In the genomic region with DNA sequence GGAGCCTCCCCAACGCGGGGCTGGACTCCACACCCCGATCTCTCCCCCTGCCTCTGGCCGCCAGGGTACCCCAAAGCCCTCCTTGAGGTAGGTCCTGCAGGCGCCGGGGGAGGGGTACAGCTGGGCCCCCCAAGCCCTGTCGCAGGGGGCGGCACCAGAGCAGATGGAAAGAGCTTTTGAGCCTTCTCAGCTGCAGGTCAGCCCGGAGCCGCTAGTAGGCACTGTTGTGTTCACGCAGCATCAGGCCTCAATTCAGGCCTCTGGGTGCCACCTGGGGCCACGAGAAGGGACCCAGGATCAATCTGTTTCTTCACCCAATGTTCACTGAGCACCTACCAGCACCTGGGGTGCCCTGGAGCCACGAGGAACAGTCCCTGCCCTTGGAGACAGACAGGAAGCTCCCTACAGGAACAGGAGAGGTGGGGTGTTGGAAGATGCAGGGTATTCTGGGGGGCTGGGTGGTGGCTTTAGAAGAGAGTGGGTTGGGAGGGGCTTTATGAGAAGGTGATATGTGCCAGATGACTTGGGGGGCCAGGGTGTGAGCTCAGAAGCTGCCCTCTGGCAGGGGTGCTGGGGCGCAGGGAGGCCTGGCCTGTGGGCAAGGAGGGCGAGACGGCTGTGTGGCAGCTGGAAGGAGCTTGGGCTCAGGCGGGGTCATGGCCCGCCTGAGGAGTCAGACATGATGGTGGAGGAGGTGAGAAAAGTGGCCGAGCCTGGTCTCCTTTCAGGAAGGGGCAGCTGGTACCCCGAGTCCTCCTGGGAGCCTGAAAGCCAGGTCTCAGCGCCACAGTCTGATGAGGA, we compare ENCODE assay signal across 1 cellular context.
A peak's percentile ranks its signal among the peaks of the same experiment; 100 is the strongest.
TF ChIP-seq lines count a peak whose summit lies in the region.

No MANE protein-coding gene starts in this region.

TF ChIP-seq in HepG2, 621 proteins besides CTCF, POLR2A, EP300 and RAD21 (continued from another document and continues in another):
- TF ChIP-seq HDAC2 (CRISPR knock-in tag; IDR thresholded peaks at IDR 0.05) (0 out of 2 replicates have a peak, but pooled peaks have one; percentile 43), ZNF616 (CRISPR knock-in tag; IDR thresholded peaks at IDR 0.05; ENCODE audit: low read depth) (peak; percentile 51; the same call in 1 of the 2 replicates), ZNF207 (IDR thresholded peaks at IDR 0.05; ENCODE audit: borderline replicate concordance) (no peak), ZNF24 (IDR thresholded peaks at IDR 0.05) (no peak), KLF12 (CRISPR knock-in tag; IDR thresholded peaks at IDR 0.05; ENCODE audit: borderline replicate concordance) (0 out of 2 replicates have a peak, but pooled peaks have one; percentile 21), ZNF678 (CRISPR knock-in tag; IDR thresholded peaks at IDR 0.05) (no peak), TAF15 (IDR thresholded peaks at IDR 0.05; ENCODE audit: low read depth, low read length, poor library complexity, severe bottlenecking) (no peak), SAP130 (CRISPR knock-in tag; IDR thresholded peaks at IDR 0.05; ENCODE audit: low read depth) (peak; percentile 36; the same call in 1 of the 2 replicates), KDM2A (CRISPR knock-in tag; IDR thresholded peaks at IDR 0.05; ENCODE audit: borderline replicate concordance, low read depth) (peak; percentile 32), NFKB2 (CRISPR knock-in tag; IDR thresholded peaks at IDR 0.05; ENCODE audit: borderline replicate concordance) (peak; percentile 47; the same call in 1 of the 2 replicates), ZFY (CRISPR knock-in tag; IDR thresholded peaks at IDR 0.05) (peak; percentile 61; the same call in 1 of the 2 replicates), ZFX (CRISPR knock-in tag; IDR thresholded peaks at IDR 0.05; ENCODE audit: low read depth) (peak; percentile 60), ZNF143 (CRISPR knock-in tag; IDR thresholded peaks at IDR 0.05) (0 out of 2 replicates have a peak, but pooled peaks have one; percentile 35), FOXC1 (CRISPR knock-in tag; IDR thresholded peaks at IDR 0.05; ENCODE audit: borderline replicate concordance) (0 out of 2 replicates have a peak, but pooled peaks have one; percentile 11), PHF5A (CRISPR knock-in tag; IDR thresholded peaks at IDR 0.05; ENCODE audit: low read depth, unreplicated experiment) (no peak), NFE2 (CRISPR knock-in tag; IDR thresholded peaks at IDR 0.05) (no peak), ZNF33B (CRISPR knock-in tag; IDR thresholded peaks at IDR 0.05) (0 out of 2 replicates have a peak, but pooled peaks have one; percentile 75), TEAD3 (CRISPR knock-in tag; optimal IDR thresholded peaks at IDR 0.05; ENCODE audit: borderline replicate concordance) (peak; percentile 8), ZNF883 (CRISPR knock-in tag; IDR thresholded peaks at IDR 0.05; ENCODE audit: not compliant biosample characterization) (peak; percentile 63), ZFP90 (CRISPR knock-in tag; IDR thresholded peaks at IDR 0.05; ENCODE audit: borderline replicate concordance) (0 out of 2 replicates have a peak, but pooled peaks have one; percentile 45), ZNF614 (CRISPR knock-in tag; IDR thresholded peaks at IDR 0.05; ENCODE audit: borderline replicate concordance) (peak; percentile 42; the same call in 1 of the 2 replicates), MEIS1 (CRISPR knock-in tag; IDR thresholded peaks at IDR 0.05; ENCODE audit: borderline replicate concordance) (0 out of 2 replicates have a peak, but pooled peaks have one; percentile 18), ZNF766 (CRISPR knock-in tag; IDR thresholded peaks at IDR 0.05; ENCODE audit: borderline replicate concordance) (0 out of 2 replicates have a peak, but pooled peaks have one; percentile 26), ZNF317 (CRISPR knock-in tag; IDR thresholded peaks at IDR 0.05) (0 out of 2 replicates have a peak, but pooled peaks have one; percentile 53)
- TF ChIP-seq, protein P1, sequence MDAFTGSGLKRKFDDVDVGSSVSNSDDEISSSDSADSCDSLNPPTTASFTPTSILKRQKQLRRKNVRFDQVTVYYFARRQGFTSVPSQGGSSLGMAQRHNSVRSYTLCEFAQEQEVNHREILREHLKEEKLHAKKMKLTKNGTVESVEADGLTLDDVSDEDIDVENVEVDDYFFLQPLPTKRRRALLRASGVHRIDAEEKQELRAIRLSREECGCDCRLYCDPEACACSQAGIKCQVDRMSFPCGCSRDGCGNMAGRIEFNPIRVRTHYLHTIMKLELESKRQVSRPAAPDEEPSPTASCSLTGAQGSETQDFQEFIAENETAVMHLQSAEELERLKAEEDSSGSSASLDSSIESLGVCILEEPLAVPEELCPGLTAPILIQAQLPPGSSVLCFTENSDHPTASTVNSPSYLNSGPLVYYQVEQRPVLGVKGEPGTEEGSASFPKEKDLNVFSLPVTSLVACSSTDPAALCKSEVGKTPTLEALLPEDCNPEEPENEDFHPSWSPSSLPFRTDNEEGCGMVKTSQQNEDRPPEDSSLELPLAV (CRISPR knock-in tag; conservative IDR thresholded peaks at IDR 0.05; ENCODE audit: low read depth): no peak
- TF ChIP-seq, protein P2, sequence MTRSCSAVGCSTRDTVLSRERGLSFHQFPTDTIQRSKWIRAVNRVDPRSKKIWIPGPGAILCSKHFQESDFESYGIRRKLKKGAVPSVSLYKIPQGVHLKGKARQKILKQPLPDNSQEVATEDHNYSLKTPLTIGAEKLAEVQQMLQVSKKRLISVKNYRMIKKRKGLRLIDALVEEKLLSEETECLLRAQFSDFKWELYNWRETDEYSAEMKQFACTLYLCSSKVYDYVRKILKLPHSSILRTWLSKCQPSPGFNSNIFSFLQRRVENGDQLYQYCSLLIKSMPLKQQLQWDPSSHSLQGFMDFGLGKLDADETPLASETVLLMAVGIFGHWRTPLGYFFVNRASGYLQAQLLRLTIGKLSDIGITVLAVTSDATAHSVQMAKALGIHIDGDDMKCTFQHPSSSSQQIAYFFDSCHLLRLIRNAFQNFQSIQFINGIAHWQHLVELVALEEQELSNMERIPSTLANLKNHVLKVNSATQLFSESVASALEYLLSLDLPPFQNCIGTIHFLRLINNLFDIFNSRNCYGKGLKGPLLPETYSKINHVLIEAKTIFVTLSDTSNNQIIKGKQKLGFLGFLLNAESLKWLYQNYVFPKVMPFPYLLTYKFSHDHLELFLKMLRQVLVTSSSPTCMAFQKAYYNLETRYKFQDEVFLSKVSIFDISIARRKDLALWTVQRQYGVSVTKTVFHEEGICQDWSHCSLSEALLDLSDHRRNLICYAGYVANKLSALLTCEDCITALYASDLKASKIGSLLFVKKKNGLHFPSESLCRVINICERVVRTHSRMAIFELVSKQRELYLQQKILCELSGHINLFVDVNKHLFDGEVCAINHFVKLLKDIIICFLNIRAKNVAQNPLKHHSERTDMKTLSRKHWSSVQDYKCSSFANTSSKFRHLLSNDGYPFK (CRISPR knock-in tag; IDR thresholded peaks at IDR 0.05; ENCODE audit: borderline replicate concordance): 0 out of 2 replicates have a peak, but pooled peaks have one; percentile 9
- TF ChIP-seq, protein P3, sequence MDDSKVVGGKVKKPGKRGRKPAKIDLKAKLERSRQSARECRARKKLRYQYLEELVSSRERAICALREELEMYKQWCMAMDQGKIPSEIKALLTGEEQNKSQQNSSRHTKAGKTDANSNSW (CRISPR knock-in tag; IDR thresholded peaks at IDR 0.05; ENCODE audit: borderline replicate concordance): 0 out of 2 replicates have a peak, but pooled peaks have one; percentile 44
- TF ChIP-seq, protein P4, sequence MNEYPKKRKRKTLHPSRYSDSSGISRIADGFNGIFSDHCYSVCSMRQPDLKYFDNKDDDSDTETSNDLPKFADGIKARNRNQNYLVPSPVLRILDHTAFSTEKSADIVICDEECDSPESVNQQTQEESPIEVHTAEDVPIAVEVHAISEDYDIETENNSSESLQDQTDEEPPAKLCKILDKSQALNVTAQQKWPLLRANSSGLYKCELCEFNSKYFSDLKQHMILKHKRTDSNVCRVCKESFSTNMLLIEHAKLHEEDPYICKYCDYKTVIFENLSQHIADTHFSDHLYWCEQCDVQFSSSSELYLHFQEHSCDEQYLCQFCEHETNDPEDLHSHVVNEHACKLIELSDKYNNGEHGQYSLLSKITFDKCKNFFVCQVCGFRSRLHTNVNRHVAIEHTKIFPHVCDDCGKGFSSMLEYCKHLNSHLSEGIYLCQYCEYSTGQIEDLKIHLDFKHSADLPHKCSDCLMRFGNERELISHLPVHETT (CRISPR knock-in tag; conservative IDR thresholded peaks at IDR 0.05): no peak
- TF ChIP-seq, protein P5, sequence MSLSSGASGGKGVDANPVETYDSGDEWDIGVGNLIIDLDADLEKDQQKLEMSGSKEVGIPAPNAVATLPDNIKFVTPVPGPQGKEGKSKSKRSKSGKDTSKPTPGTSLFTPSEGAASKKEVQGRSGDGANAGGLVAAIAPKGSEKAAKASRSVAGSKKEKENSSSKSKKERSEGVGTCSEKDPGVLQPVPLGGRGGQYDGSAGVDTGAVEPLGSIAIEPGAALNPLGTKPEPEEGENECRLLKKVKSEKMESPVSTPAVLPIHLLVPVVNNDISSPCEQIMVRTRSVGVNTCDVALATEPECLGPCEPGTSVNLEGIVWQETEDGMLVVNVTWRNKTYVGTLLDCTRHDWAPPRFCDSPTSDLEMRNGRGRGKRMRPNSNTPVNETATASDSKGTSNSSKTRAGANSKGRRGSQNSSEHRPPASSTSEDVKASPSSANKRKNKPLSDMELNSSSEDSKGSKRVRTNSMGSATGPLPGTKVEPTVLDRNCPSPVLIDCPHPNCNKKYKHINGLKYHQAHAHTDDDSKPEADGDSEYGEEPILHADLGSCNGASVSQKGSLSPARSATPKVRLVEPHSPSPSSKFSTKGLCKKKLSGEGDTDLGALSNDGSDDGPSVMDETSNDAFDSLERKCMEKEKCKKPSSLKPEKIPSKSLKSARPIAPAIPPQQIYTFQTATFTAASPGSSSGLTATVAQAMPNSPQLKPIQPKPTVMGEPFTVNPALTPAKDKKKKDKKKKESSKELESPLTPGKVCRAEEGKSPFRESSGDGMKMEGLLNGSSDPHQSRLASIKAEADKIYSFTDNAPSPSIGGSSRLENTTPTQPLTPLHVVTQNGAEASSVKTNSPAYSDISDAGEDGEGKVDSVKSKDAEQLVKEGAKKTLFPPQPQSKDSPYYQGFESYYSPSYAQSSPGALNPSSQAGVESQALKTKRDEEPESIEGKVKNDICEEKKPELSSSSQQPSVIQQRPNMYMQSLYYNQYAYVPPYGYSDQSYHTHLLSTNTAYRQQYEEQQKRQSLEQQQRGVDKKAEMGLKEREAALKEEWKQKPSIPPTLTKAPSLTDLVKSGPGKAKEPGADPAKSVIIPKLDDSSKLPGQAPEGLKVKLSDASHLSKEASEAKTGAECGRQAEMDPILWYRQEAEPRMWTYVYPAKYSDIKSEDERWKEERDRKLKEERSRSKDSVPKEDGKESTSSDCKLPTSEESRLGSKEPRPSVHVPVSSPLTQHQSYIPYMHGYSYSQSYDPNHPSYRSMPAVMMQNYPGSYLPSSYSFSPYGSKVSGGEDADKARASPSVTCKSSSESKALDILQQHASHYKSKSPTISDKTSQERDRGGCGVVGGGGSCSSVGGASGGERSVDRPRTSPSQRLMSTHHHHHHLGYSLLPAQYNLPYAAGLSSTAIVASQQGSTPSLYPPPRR (CRISPR knock-in tag; IDR thresholded peaks at IDR 0.05; ENCODE audit: borderline replicate concordance): 0 out of 2 replicates have a peak, but pooled peaks have one; percentile 21
- TF ChIP-seq, protein P6, sequence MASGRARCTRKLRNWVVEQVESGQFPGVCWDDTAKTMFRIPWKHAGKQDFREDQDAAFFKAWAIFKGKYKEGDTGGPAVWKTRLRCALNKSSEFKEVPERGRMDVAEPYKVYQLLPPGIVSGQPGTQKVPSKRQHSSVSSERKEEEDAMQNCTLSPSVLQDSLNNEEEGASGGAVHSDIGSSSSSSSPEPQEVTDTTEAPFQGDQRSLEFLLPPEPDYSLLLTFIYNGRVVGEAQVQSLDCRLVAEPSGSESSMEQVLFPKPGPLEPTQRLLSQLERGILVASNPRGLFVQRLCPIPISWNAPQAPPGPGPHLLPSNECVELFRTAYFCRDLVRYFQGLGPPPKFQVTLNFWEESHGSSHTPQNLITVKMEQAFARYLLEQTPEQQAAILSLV (CRISPR knock-in tag; IDR thresholded peaks at IDR 0.05; ENCODE audit: borderline replicate concordance): no peak
- TF ChIP-seq, protein P7, sequence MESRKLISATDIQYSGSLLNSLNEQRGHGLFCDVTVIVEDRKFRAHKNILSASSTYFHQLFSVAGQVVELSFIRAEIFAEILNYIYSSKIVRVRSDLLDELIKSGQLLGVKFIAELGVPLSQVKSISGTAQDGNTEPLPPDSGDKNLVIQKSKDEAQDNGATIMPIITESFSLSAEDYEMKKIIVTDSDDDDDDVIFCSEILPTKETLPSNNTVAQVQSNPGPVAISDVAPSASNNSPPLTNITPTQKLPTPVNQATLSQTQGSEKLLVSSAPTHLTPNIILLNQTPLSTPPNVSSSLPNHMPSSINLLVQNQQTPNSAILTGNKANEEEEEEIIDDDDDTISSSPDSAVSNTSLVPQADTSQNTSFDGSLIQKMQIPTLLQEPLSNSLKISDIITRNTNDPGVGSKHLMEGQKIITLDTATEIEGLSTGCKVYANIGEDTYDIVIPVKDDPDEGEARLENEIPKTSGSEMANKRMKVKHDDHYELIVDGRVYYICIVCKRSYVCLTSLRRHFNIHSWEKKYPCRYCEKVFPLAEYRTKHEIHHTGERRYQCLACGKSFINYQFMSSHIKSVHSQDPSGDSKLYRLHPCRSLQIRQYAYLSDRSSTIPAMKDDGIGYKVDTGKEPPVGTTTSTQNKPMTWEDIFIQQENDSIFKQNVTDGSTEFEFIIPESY (CRISPR knock-in tag; IDR thresholded peaks at IDR 0.05): peak; percentile 71; the same call in 1 of the 2 replicates
- TF ChIP-seq, protein P8, sequence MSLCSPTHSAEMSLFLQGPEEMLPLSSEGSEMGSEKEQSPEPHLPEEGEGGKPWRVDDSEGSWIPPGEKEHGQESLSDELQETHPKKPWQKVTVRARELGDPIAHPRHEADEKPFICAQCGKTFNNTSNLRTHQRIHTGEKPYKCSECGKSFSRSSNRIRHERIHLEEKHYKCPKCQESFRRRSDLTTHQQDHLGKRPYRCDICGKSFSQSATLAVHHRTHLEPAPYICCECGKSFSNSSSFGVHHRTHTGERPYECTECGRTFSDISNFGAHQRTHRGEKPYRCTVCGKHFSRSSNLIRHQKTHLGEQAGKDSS (CRISPR knock-in tag; IDR thresholded peaks at IDR 0.05; ENCODE audit: borderline replicate concordance, low read depth): peak; percentile 39; the same call in 1 of the 2 replicates
